1 cellular context compared by ENCODE assay signal in the genomic region with DNA sequence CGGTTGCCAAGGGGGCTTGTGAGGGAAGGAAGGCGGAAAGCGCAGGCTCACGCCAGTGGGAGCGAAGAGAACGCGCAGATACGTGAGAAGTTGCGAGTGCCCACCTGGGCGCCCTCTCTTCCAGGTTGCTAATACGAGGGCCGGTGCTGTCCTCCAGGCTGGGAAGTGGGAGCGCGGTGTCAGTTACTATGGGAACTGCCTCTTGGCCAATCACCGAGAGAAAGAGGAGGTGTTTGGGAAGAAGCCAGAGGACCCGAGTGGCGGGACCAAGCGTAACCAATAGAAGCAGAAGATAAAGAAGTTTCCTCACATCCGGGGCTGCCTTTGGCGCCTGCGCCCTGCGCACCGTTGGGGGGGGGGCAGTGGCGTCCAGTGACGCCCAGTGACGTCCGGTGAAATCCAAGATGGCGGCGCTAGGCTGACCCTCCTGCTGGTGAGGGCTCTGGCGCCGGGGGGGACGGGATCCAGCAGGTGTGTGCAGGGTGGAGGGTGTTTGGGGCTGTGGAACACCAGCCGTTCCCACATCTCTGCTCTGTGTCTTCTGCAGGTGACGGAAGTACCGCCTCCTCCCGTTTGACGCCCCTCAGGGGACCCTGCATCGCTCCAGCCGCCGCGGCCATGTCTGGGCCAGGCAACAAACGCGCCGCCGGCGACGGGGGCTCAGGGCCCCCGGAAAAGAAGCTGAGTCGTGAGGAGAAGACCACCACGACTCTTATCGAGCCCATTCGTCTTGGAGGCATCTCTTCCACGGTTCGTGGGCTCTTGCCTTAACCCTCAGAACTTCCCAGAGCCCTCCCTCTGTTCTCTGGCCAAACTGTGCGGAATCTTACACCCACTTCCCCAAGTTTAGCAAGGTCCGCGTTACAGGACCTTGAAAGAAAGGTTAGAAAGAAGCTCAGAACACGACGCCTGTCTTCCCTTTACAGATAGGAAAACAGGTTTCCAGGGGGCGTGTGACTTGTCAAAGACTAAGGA.
TF ChIP-seq lines count a peak whose summit lies in the region.

Gene CFAP119, minus strand, starts transcription at position 135 of the 975 bp plus-strand sequence. CDS start 314 bp downstream, outside the sequence.
Gene RNF40, plus strand, starts transcription at position 395 of the 975 bp plus-strand sequence. Its CDS starts 224 bp downstream, at position 619.

TF ChIP-seq in HepG2, 621 proteins besides CTCF, POLR2A, EP300 and RAD21 (continued from another document and continues in another):
- TF ChIP-seq FOXK1 (CRISPR knock-in tag; IDR thresholded peaks at IDR 0.05; ENCODE audit: borderline replicate concordance, low read depth) (peak; percentile 70; the same call in 1 of the 2 replicates), IKZF4 (CRISPR knock-in tag; IDR thresholded peaks at IDR 0.05; ENCODE audit: borderline replicate concordance, low read depth, not compliant biosample characterization) (peak; percentile 21), HDAC6 (IDR thresholded peaks at IDR 0.05; ENCODE audit: low read depth, low read length) (no peak), ZNF253 (CRISPR knock-in tag; IDR thresholded peaks at IDR 0.05; ENCODE audit: borderline replicate concordance) (peak; percentile 6; the same call in 1 of the 2 replicates), ZNF292 (CRISPR knock-in tag; IDR thresholded peaks at IDR 0.05; ENCODE audit: borderline replicate concordance, low read depth) (no peak), PLSCR1 (CRISPR knock-in tag; IDR thresholded peaks at IDR 0.05; ENCODE audit: borderline replicate concordance) (no peak), ZNF138 (CRISPR knock-in tag; IDR thresholded peaks at IDR 0.05; ENCODE audit: low read depth) (0 out of 2 replicates have a peak, but pooled peaks have one; percentile 63), YEATS2 (CRISPR knock-in tag; IDR thresholded peaks at IDR 0.05; ENCODE audit: borderline replicate concordance) (peak; percentile 91), HCFC1 (IDR thresholded peaks at IDR 0.05; ENCODE audit: low read depth, low read length) (no peak), PRPF4 (IDR thresholded peaks at IDR 0.05; ENCODE audit: low read depth, low read length, poor library complexity, severe bottlenecking) (no peak), TBL1XR1 (IDR thresholded peaks at IDR 0.05; ENCODE audit: borderline replicate concordance, low read length, partially characterized antibody) (no peak), NR2F2 (IDR thresholded peaks at IDR 0.05; ENCODE audit: borderline replicate concordance, low read depth) (no peak; the same call in 1 of the 2 replicates), MED1 (CRISPR knock-in tag; IDR thresholded peaks at IDR 0.05) (peak; percentile 65; the same call in 1 of the 2 replicates), LCORL (IDR thresholded peaks at IDR 0.05) (no peak), LCORL (CRISPR knock-in tag; IDR thresholded peaks at IDR 0.05) (no peak; the same call in none of the 2 replicates), ZSCAN29 (CRISPR knock-in tag; conservative IDR thresholded peaks at IDR 0.05) (no peak), MATR3 (CRISPR knock-in tag; IDR thresholded peaks at IDR 0.05) (0 out of 2 replicates have a peak, but pooled peaks have one; percentile 14), ZNF160 (CRISPR knock-in tag; IDR thresholded peaks at IDR 0.05) (no peak; the same call in 1 of the 2 replicates), NFKBIZ (CRISPR knock-in tag; IDR thresholded peaks at IDR 0.05) (peak; percentile 36; the same call in 1 of the 2 replicates), FOXA3 (CRISPR knock-in tag; IDR thresholded peaks at IDR 0.05) (peak; percentile 33; the same call in 1 of the 2 replicates), KDM4B (CRISPR knock-in tag; IDR thresholded peaks at IDR 0.05) (no peak; the same call in 1 of the 2 replicates), JUND (CRISPR knock-in tag; IDR thresholded peaks at IDR 0.05) (no peak), ARNT (IDR thresholded peaks at IDR 0.05) (no peak), NFYB (CRISPR knock-in tag; IDR thresholded peaks at IDR 0.05) (peak; percentile 74), MLXIP (CRISPR knock-in tag; IDR thresholded peaks at IDR 0.05; ENCODE audit: borderline replicate concordance) (no peak), FUBP1 (CRISPR knock-in tag; IDR thresholded peaks at IDR 0.05; ENCODE audit: borderline replicate concordance) (no peak), ZNF589 (CRISPR knock-in tag; conservative IDR thresholded peaks at IDR 0.05) (no peak), SMARCC2 (IDR thresholded peaks at IDR 0.05) (no peak), PAF1 (CRISPR knock-in tag; IDR thresholded peaks at IDR 0.05) (no peak), ZNF816 (CRISPR knock-in tag; IDR thresholded peaks at IDR 0.05; ENCODE audit: borderline replicate concordance) (0 out of 2 replicates have a peak, but pooled peaks have one; percentile 55), FOXO1 (CRISPR knock-in tag; IDR thresholded peaks at IDR 0.05) (peak; percentile 28; the same call in 1 of the 2 replicates), ZNF101 (CRISPR knock-in tag; IDR thresholded peaks at IDR 0.05; ENCODE audit: borderline replicate concordance, low read depth) (no peak), ZKSCAN5 (CRISPR knock-in tag; IDR thresholded peaks at IDR 0.05) (no peak), POGK (CRISPR knock-in tag; conservative IDR thresholded peaks at IDR 0.05) (peak; percentile 72; the same call in 1 of the 2 replicates), JDP2 (CRISPR knock-in tag; IDR thresholded peaks at IDR 0.05; ENCODE audit: borderline replicate concordance) (no peak)
- TF ChIP-seq, protein P1, sequence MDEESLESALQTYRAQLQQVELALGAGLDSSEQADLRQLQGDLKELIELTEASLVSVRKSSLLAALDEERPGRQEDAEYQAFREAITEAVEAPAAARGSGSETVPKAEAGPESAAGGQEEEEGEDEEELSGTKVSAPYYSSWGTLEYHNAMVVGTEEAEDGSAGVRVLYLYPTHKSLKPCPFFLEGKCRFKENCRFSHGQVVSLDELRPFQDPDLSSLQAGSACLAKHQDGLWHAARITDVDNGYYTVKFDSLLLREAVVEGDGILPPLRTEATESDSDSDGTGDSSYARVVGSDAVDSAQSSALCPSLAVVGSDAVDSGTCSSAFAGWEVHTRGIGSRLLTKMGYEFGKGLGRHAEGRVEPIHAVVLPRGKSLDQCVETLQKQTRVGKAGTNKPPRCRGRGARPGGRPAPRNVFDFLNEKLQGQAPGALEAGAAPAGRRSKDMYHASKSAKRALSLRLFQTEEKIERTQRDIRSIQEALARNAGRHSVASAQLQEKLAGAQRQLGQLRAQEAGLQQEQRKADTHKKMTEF (CRISPR knock-in tag; IDR thresholded peaks at IDR 0.05), result peak; percentile 84
- TF ChIP-seq, protein P2, sequence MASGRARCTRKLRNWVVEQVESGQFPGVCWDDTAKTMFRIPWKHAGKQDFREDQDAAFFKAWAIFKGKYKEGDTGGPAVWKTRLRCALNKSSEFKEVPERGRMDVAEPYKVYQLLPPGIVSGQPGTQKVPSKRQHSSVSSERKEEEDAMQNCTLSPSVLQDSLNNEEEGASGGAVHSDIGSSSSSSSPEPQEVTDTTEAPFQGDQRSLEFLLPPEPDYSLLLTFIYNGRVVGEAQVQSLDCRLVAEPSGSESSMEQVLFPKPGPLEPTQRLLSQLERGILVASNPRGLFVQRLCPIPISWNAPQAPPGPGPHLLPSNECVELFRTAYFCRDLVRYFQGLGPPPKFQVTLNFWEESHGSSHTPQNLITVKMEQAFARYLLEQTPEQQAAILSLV (CRISPR knock-in tag; IDR thresholded peaks at IDR 0.05; ENCODE audit: borderline replicate concordance), result peak; percentile 44; the same call in 1 of the 2 replicates
- TF ChIP-seq, protein P3, sequence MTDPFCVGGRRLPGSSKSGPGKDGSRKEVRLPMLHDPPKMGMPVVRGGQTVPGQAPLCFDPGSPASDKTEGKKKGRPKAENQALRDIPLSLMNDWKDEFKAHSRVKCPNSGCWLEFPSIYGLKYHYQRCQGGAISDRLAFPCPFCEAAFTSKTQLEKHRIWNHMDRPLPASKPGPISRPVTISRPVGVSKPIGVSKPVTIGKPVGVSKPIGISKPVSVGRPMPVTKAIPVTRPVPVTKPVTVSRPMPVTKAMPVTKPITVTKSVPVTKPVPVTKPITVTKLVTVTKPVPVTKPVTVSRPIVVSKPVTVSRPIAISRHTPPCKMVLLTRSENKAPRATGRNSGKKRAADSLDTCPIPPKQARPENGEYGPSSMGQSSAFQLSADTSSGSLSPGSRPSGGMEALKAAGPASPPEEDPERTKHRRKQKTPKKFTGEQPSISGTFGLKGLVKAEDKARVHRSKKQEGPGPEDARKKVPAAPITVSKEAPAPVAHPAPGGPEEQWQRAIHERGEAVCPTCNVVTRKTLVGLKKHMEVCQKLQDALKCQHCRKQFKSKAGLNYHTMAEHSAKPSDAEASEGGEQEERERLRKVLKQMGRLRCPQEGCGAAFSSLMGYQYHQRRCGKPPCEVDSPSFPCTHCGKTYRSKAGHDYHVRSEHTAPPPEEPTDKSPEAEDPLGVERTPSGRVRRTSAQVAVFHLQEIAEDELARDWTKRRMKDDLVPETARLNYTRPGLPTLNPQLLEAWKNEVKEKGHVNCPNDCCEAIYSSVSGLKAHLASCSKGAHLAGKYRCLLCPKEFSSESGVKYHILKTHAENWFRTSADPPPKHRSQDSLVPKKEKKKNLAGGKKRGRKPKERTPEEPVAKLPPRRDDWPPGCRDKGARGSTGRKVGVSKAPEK (CRISPR knock-in tag; IDR thresholded peaks at IDR 0.05; ENCODE audit: borderline replicate concordance), result no peak
- TF ChIP-seq, protein P4, sequence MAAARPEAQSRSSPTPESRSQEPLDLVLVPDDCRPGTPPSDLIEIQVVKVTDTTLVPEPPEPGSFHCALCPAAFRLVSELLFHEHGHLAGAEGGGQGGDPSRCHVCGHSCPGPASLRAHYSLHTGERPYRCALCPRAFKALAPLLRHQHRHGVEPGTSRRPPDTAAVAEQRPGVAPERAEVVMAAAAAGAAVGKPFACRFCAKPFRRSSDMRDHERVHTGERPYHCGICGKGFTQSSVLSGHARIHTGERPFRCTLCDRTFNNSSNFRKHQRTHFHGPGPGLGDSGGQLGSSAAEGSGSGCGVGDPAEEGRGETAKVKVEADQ (CRISPR knock-in tag; IDR thresholded peaks at IDR 0.05; ENCODE audit: borderline replicate concordance), result no peak
